ENCODE assay signal across 8 cellular contexts in the genomic region with DNA sequence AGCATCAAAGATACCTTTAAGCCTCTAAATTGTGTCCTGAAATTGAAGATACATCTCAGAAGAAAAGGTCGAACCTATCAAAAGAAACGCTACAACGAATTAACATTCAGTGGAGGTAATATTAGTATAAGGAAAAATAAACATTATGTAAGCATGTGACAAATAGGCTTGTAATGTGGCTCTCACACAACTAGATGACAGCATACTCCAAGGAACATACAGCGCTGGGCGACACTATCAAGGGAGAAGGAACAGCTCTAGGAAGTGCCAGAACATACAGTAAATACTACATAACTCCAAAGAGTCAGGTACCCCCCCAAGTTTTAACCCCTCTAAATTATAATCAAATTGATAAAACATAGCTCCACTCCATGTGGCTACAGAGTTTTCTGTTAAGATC.
DNase-seq lines count a peak whose midpoint lies in the region; ATAC-seq and TF ChIP-seq lines count a peak whose summit lies in the region.

No MANE protein-coding gene starts in this region.

- no peak overlapping the region for H3K27ac ChIP-seq in heart left ventricle
- no peak overlapping the region for H3K27ac ChIP-seq in body of pancreas

- H3K27me3 ChIP-seq in heart left ventricle = peaks cover 0 to 18% (median 4%) of the 10 kb centered on the region in 9 donors
- no peaks in the 10 kb centered on the region for H3K27me3 ChIP-seq in body of pancreas

- DNase-seq in heart left ventricle = no peak
- DNase-seq in cardiac septum (ENCODE audit: low spot score) = no peak
- DNase-seq in NCI-H460 (ENCODE audit: extremely low read depth, low read depth) = peak; percentile 69
- DNase-seq in body of pancreas = peak; percentile 59 to 77 (median 73)
- peak; percentile 32 for DNase-seq in myocyte (ENCODE audit: low read depth)
- no peak for DNase-seq in stimulated activated CD4-positive, alpha-beta T cell treated with anti-CD3 and anti-CD28 coated beads, Interleukin-15, amount 100 ng/mL, for 24 hours
- no peak for DNase-seq in activated CD4-positive, alpha-beta T cell treated with anti-CD3 and anti-CD28 coated beads for 48 hours

- no peak for TF ChIP-seq POLR2A in heart left ventricle (IDR thresholded peaks at IDR 0.05)
- no peak for TF ChIP-seq POLR2A in body of pancreas (IDR thresholded peaks at IDR 0.05)

- ATAC-seq in heart left ventricle (peak in 3 of 4 donors; percentile 51 to 68 (median 55)), body of pancreas (peak; percentile 95), GM21390 (IDR thresholded peaks at IDR 0.05; ENCODE audit: unreplicated experiment) (no peak)

- intact Hi-C loops in heart left ventricle (cut with DNase I) = loop anchor here (2.0 to 10.0 kb wide), 14 partner anchors 289 to 1929 kb away; no protein-coding TSS in a partner anchor
- intact Hi-C loops in cardiac septum (cut with DNase I) = loop anchor here (5.0 to 10.0 kb wide), 4 partner anchors 294 to 1927 kb away; no protein-coding TSS in a partner anchor
- intact Hi-C loops in body of pancreas (cut with DNase I) = loop anchor here (5.0 kb wide), 1 partner anchor 294 kb away; no protein-coding TSS in a partner anchor

- H3K4me1 ChIP-seq in heart left ventricle (peaks cover 0 to 5% (median 0%) of the 10 kb centered on the region in 12 donors), body of pancreas (peaks cover 11% of the 10 kb centered on the region)

- WGBS in heart left ventricle, 4 donors = 69 to 80% (median 74%) methylated on average over 5 of the region's 5 CpGs
- 8 to 14% methylated on average over 5 of the region's 5 CpGs for WGBS in body of pancreas, 2 donors

- H3K4me3 ChIP-seq in heart left ventricle (no peak overlapping the region), body of pancreas (no peak overlapping the region)

- TF ChIP-seq CTCF in heart left ventricle (IDR thresholded peaks at IDR 0.05) (peak in 7 of 12 donors; percentile 12 to 46 (median 29)), body of pancreas (IDR thresholded peaks at IDR 0.05) (peak; percentile 38 to 95 (median 93))

- H3K36me3 ChIP-seq in heart left ventricle = no peaks in the 10 kb centered on the region
- no peaks in the 10 kb centered on the region for H3K36me3 ChIP-seq in body of pancreas (replicated peaks in 1 of 2; ENCODE audit: insufficient read depth in 1 of 2, low read depth in 2 of 2)

- H3K9me3 ChIP-seq in heart left ventricle (peaks cover 0 to 1% (median 0%) of the 10 kb centered on the region in 12 donors), body of pancreas (no peaks in the 10 kb centered on the region)

Comparison
In these comparisons a context has a peak if more than half of its experiments do, and no peak if none do; other contexts are left out.
1. DNase-seq: peak in NCI-H460 (single experiment), body of pancreas (4 of 4) and myocyte (single experiment); none in heart left ventricle (0 of 5), cardiac septum (single experiment), stimulated activated CD4-positive, alpha-beta T cell treated with anti-CD3 and anti-CD28 coated beads, Interleukin-15, amount 100 ng/mL, for 24 hours (single experiment) and activated CD4-positive, alpha-beta T cell treated with anti-CD3 and anti-CD28 coated beads for 48 hours (single experiment).